Comparison of ENCODE assay signal across 11 cellular contexts in the genomic region with DNA sequence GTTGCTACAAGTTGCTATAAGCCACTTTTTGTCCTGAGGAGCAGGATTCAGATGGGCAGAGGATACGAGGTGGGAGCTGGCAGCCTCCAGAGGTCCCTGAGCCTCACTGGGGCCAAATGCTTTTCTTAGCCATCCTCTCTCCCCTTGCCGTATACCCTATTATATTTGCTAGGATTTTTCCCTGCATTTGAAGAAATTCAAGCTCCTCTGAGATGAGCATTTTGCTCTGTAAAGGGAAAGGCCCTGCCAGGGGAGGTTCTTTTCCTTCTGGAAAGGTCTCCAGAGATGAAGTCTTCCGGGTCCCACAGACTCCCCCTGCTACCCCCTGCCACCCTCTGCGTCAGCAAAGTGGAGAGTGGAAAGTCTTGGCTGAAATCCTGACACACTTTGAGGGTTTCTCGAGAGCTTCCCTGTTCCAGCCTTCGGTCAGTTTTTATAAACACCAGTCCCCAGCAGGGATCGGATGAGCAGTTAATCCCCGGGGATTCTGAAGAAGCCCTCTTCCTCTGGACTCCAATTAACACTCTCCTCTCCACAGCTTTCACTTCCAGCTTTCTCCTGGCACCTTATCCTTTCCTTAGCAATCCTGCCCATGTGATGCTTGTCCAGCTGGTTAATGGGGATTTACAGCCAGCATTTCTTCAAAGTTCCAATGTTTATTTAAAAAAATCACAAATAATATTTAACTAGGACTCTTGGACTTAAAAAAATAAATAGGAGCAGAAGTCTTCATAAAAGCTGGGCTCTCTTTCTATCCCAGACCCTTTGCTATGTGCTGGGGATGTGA. TPM values are rescaled to one million over a fixed set of nuclear protein-coding genes. Genes with fewer than 3 reads are reported as not detected.
A peak's percentile ranks its signal among the peaks of the same experiment; 100 is the strongest.
DNase-seq lines count a peak whose midpoint lies in the region; ATAC-seq and TF ChIP-seq lines count a peak whose summit lies in the region.
"Had no signal": no experiment of that assay in that cellular context is flagged by ENCODE, and none has a peak within 500 bp of the region (broad histone marks: within the 10 kb centered on the region; RNA-seq: fewer than 3 reads in every experiment).

No MANE protein-coding gene starts in this region.

- no peak overlapping the region for H3K4me3 Mint-ChIP-seq in progenitor cell of endocrine pancreas (ENCODE audit: low read depth)

- POLR2A ChIA-PET in IMR-90 (lab: Charles Lee; ENCODE audit: unreplicated experiment): no interaction called here

- H3K23ac ChIP-seq in IMR-90 (ENCODE audit: low read depth, low read length): 0 out of 2 replicates have a peak overlapping the region, but pooled peaks have one; percentile 62

- peak overlapping the region; percentile 50 for H2BK120ac ChIP-seq in IMR-90 (ENCODE audit: low read depth, low read length)

- H2AK9ac ChIP-seq in IMR-90 (replicated peaks; ENCODE audit: low read depth, low read length, poor library complexity): peak overlapping the region; percentile 11

- peak overlapping the region; percentile 73 for H2BK5ac ChIP-seq in IMR-90 (ENCODE audit: low read depth, low read length, poor library complexity, severe bottlenecking)

- ATAC-seq in IMR-90 (ENCODE audit: low read depth) (peak; percentile 55), right lobe of liver (peak in 2 of 4 donors; percentile 8 to 13), esophagus mucosa (no peak)

- H3K4me1 Mint-ChIP-seq in progenitor cell of endocrine pancreas (ENCODE audit: low read depth): peaks cover 6% of the 10 kb centered on the region

- peak overlapping the region; percentile 79 for H2BK20ac ChIP-seq in IMR-90 (ENCODE audit: low read depth, low read length)

- peak overlapping the region; percentile 6; the same call in 1 of the 2 replicates for H3K4me2 ChIP-seq in IMR-90 (ENCODE audit: low read depth, low read length)

- no peak overlapping the region for H3K27ac Mint-ChIP-seq in progenitor cell of endocrine pancreas

- H3K14ac ChIP-seq in IMR-90 (replicated peaks; ENCODE audit: low read depth, low read length): peak overlapping the region; percentile 86

- H3K4me3 ChIP-seq in IMR-90 (ENCODE audit: insufficient read depth, low read depth, low read length) (no peak overlapping the region), choroid plexus epithelial cell (ENCODE audit: low read depth, low read length) (no peak overlapping the region), right lobe of liver (no peak overlapping the region), spleen (no peak overlapping the region)

- no CpG with 5 or more reads among the region's 8 CpGs for WGBS in IMR-90 (ENCODE audit: extremely low coverage in 2 of 2, insufficient read length in 1 of 2), 2 experiments
- 44% methylated on average over 8 of the region's 8 CpGs for WGBS in right lobe of liver (ENCODE audit: insufficient coverage, low coverage, low lambda C conversion rate, missing lambda C conversion rate)
- WGBS in spleen, 5 donors: 57 to 78% (median 61%) methylated on average over 8 of the region's 8 CpGs

- peak overlapping the region; percentile 78 for H3K18ac ChIP-seq in IMR-90 (ENCODE audit: low read depth, low read length)

- H4K8ac ChIP-seq in IMR-90 (ENCODE audit: low read depth in 2 of 2, low read length in 2 of 2): peak overlapping the region; percentile 55 to 90; a peak in 3 of 4 replicates

- CTCF ChIA-PET in IMR-90 (lab: Yijun Ruan, JAX): interaction anchor here (0.5 to 1.8 kb wide), 2 partner anchors 16 to 970 kb away, joined by 3 to 4 read pairs; no protein-coding TSS in a partner anchor

- H2AFZ ChIP-seq in IMR-90 (replicated peaks; ENCODE audit: low read length, poor library complexity): peak overlapping the region; percentile 77

- H2BK15ac ChIP-seq in IMR-90 (ENCODE audit: low read depth, low read length): peak overlapping the region; percentile 55; the same call in 2 of the 3 replicates

- in situ Hi-C loops in IMR-90 (cut with MboI; ENCODE audit: low sequenced_read_pairs): no loop called here

- BruUV-seq in IMR-90 (replicated peaks; lab: Mats Ljungman, UMichigan): no TSS peak

- H3K27me3 ChIP-seq in IMR-90 (ENCODE audit: control insufficient read depth, insufficient read depth, low read length): no peaks in the 10 kb centered on the region
- no peaks in the 10 kb centered on the region for H3K27me3 ChIP-seq in right lobe of liver
- no peaks in the 10 kb centered on the region for H3K27me3 ChIP-seq in spleen (replicated peaks in 1 of 7)

- H4K20me1 ChIP-seq in IMR-90 (ENCODE audit: insufficient read depth, low read length): no peaks in the 10 kb centered on the region; the same call in 1 of the 2 replicates

- H3K36me3 ChIP-seq in IMR-90 (ENCODE audit: control insufficient read depth, insufficient read depth, low read length) (no peaks in the 10 kb centered on the region), right lobe of liver (no peaks in the 10 kb centered on the region), spleen (peaks cover 0 to 6% (median 0%) of the 10 kb centered on the region in 6 donors)

- H3K36me3 Mint-ChIP-seq in progenitor cell of endocrine pancreas (ENCODE audit: insufficient read depth): no peaks in the 10 kb centered on the region

- dilution Hi-C loops in IMR-90 (cut with HindIII; ENCODE audit: low sequenced_read_pairs, unreplicated experiment): no loop called here

- intact Hi-C loops in IMR-90 (cut with micrococcal nuclease): loop anchor here (1.0 kb wide), 1 partner anchor 9 kb away; no protein-coding TSS in a partner anchor
- intact Hi-C loops in right lobe of liver (cut with DNase I): no loop called here
- intact Hi-C loops in spleen (cut with DNase I; ENCODE audit: low total_unique reads): no loop called here

- no peaks in the 10 kb centered on the region for H3K9me3 Mint-ChIP-seq in progenitor cell of endocrine pancreas (ENCODE audit: low read depth)

- H4K91ac ChIP-seq in IMR-90 (ENCODE audit: insufficient read depth, low read depth, low read length): peak overlapping the region; percentile 87

- H3K56ac ChIP-seq in IMR-90 (ENCODE audit: extremely low read depth, insufficient read depth, low read length): peak overlapping the region; percentile 27; the same call in 1 of the 2 replicates

- no peak for TF ChIP-seq POLR2A in IMR-90 (IDR thresholded peaks at IDR 0.05; ENCODE audit: low read depth, low read length)
- no peak for TF ChIP-seq POLR2A in right lobe of liver (IDR thresholded peaks at IDR 0.05)
- no peak for TF ChIP-seq POLR2A in spleen (IDR thresholded peaks at IDR 0.05)

- DNase-seq in IMR-90 (peak; percentile 75), choroid plexus epithelial cell (ENCODE audit: low read depth) (peak; percentile 77), right lobe of liver (no peak), spleen (no peak), progenitor cell of endocrine pancreas (ENCODE audit: low spot score, unreplicated experiment) (no peak)
- no peak for DNase-seq in activated CD4-positive, alpha-beta T cell treated with anti-CD3 and anti-CD28 coated beads for 4 hours
- no peak for DNase-seq in activated CD4-positive, alpha-beta T cell treated with anti-CD3 and anti-CD28 coated beads for 1 hour
- DNase-seq: COR-L47, NCI-H2107, occipital lobe had no signal

- peaks cover 11% of the 10 kb centered on the region; the same call in 1 of the 2 replicates for H3K9me1 ChIP-seq in IMR-90 (ENCODE audit: insufficient read depth, low read length)

- no peak for TF ChIP-seq RAD21 in IMR-90 (IDR thresholded peaks at IDR 0.05; ENCODE audit: low read length)

- H3K4ac ChIP-seq in IMR-90 (ENCODE audit: low read depth, low read length): peak overlapping the region; percentile 92

- TF ChIP-seq CTCF in IMR-90 (conservative IDR thresholded peaks at IDR 0.05; ENCODE audit: low read depth, low read length) (no peak), choroid plexus epithelial cell (conservative IDR thresholded peaks at IDR 0.05; ENCODE audit: low read depth, low read length) (no peak), right lobe of liver (IDR thresholded peaks at IDR 0.05) (no peak), spleen (IDR thresholded peaks at IDR 0.05 in 8 of 11, conservative IDR thresholded peaks at IDR 0.05 in 3 of 11) (no peak), progenitor cell of endocrine pancreas (IDR thresholded peaks at IDR 0.05; ENCODE audit: unreplicated experiment) (no peak)

- peaks cover 2 to 6% of the 10 kb centered on the region in 2 experiments; a peak in 1 of 4 replicates for H3K79me1 ChIP-seq in IMR-90 (ENCODE audit: low read depth in 1 of 2, low read length in 2 of 2)

- H3K9ac ChIP-seq in IMR-90 (ENCODE audit: low read depth, low read length): peak overlapping the region; percentile 25; the same call in 1 of the 2 replicates

- peak overlapping the region; percentile 81 for H4K5ac ChIP-seq in IMR-90 (ENCODE audit: low read depth, low read length)

- H3K4me1 ChIP-seq in IMR-90 (ENCODE audit: control insufficient read depth, insufficient read depth, low read length): peaks cover 30% of the 10 kb centered on the region
- H3K4me1 ChIP-seq in right lobe of liver: peaks cover 0 to 7% (median 0%) of the 10 kb centered on the region in 4 donors
- peaks cover 69 to 100% (median 100%) of the 10 kb centered on the region in 6 donors for H3K4me1 ChIP-seq in spleen

- peak overlapping the region; percentile 91 for H3K27ac ChIP-seq in IMR-90 (ENCODE audit: insufficient read depth, low read length)
- peak overlapping the region; percentile 29 to 53 (median 35) for H3K27ac ChIP-seq in right lobe of liver
- peak overlapping the region; percentile 54 to 95 (median 86) for H3K27ac ChIP-seq in spleen

- H3K9me3 ChIP-seq in IMR-90 (ENCODE audit: control insufficient read depth, insufficient read depth, low read length): no peaks in the 10 kb centered on the region
- H3K9me3 ChIP-seq in right lobe of liver: no peaks in the 10 kb centered on the region
- H3K9me3 ChIP-seq in spleen: no peaks in the 10 kb centered on the region

- peaks cover 23% of the 10 kb centered on the region for H3K27me3 Mint-ChIP-seq in progenitor cell of endocrine pancreas

- peak overlapping the region; percentile 53 for H2AK5ac ChIP-seq in IMR-90 (ENCODE audit: low read depth, low read length)

TF ChIP-seq in IMR-90, 13 proteins besides CTCF, POLR2A, EP300 and RAD21 (continues in another document):
- TF ChIP-seq MAZ (IDR thresholded peaks at IDR 0.05; ENCODE audit: borderline replicate concordance, low read depth, low read length): peak; percentile 17; the same call in 1 of the 2 replicates
- no peak for TF ChIP-seq CHD1 (IDR thresholded peaks at IDR 0.05; ENCODE audit: low read depth, low read length)

RNA-seq across cellular contexts. Expression of a gene that starts 13.1 kb away (rescaled TPM):
- 1.7 and 3.8 TPM in 2 replicates for total RNA-seq in IMR-90 (2012; rRNA removed)
- polyA plus RNA-seq in IMR-90 (2012; rRNA removed): 1.1 and 1.7 TPM in 2 replicates
- 0.36 and 0.37 TPM in 2 replicates for polyA plus RNA-seq in IMR-90 (2012; cell fraction: cytosol; rRNA removed)
- polyA plus RNA-seq in IMR-90 (2012; cell fraction: nucleus; rRNA removed; ENCODE audit: low replicate concordance): 0.30 and 3.4 TPM in 2 replicates
- 1 to 10 TPM; 1.6 to 6.3 (median 3.1) TPM for total RNA-seq in right lobe of liver
- 10 to 100 TPM; 50.5 to 87.9 (median 75.5) TPM for total RNA-seq in spleen
- polyA plus RNA-seq in spleen: 10 to 100 TPM; 11.1 to 16.4 (median 13.2) TPM
- 0.91 and 2.0 TPM in 2 replicates for total RNA-seq in progenitor cell of endocrine pancreas
- total RNA-seq in esophagus mucosa: 1.3 TPM

Comparison
In these comparisons a context has a peak if more than half of its experiments do, and no peak if none do; other contexts are left out.
1. DNase-seq: peak in IMR-90 (single experiment) and choroid plexus epithelial cell (single experiment); none in right lobe of liver (0 of 3), spleen (single experiment), progenitor cell of endocrine pancreas (single experiment), activated CD4-positive, alpha-beta T cell treated with anti-CD3 and anti-CD28 coated beads for 4 hours (0 of 2) and activated CD4-positive, alpha-beta T cell treated with anti-CD3 and anti-CD28 coated beads for 1 hour (single experiment).
2. H3K27ac ChIP-seq: peak in every context shown above with its lines; median percentile 91 in IMR-90; 86 in spleen; 35 in right lobe of liver.
3. RNA of a gene that starts 13.1 kb away (total RNA-seq): 50.5 to 87.9 TPM in spleen; 1.6 to 6.3 TPM in right lobe of liver, 1.7 to 3.8 TPM in IMR-90, 1.3 TPM in esophagus mucosa (single experiment) and 0.91 to 2.0 TPM in progenitor cell of endocrine pancreas; every median in the first group is over 4 times any median in the second.